Comparison of ENCODE assay signal across 17 cellular contexts in the genomic region with DNA sequence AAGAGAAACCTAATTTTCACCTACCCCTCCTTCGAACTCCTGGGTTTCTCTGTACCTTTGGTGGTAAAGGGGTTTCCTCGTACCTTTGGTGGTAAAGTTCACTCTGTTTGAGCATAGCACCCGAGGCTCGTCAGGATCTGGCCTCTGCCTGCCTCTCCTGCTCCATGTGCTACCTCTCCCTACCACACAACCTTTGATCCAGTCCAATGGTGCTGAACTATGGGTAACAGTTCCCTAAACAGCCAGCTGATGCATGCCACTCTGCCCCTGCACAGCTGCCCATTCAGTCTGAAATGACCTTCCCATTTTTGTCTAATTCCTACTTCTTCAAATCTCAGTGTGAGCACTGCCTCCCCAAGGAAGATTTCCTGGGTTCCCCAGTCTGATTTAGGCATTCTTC. TPM values are rescaled to one million over a fixed set of nuclear protein-coding genes. Genes with fewer than 3 reads are reported as not detected.
"Had no signal": no experiment of that assay in that cellular context is flagged by ENCODE, and none has a peak within 500 bp of the region (broad histone marks: within the 10 kb centered on the region; RNA-seq: fewer than 3 reads in every experiment).

No MANE protein-coding gene starts in this region.

- DNase-seq: activated CD8-positive, alpha-beta T cell treated with anti-CD3 and anti-CD28 coated beads, Interleukin-2, amount 10 ng/mL, durations not matched to agents 7 days and 5 days; activated effector memory CD4-positive, alpha-beta T cell treated with Interleukin-2 at 50 U/mL for 16 hours; adrenal gland; caudate nucleus; colonic mucosa; gastrocnemius medialis; hippocampal formation; nucleus accumbens; right cardiac atrium; stimulated activated naive CD4-positive, alpha-beta T cell; substantia nigra; T-helper 9 cell; transverse colon had no signal

- H3K27ac ChIP-seq: adrenal gland, colonic mucosa, gastrocnemius medialis, transverse colon had no signal

- H3K27ac Mint-ChIP-seq: activated CD8-positive, alpha-beta T cell treated with anti-CD3 and anti-CD28 coated beads, Interleukin-2, amount 10 ng/mL, durations not matched to agents 7 days and 5 days; memory B cell; natural killer cell treated with Interleukin-12 subunit alpha and Interleukin-12 subunit beta and Interleukin-15 and Interleukin-18, amount 100 ng/mL, for 72 hours had no signal

- ATAC-seq: gastrocnemius medialis had no signal

- H3K4me3 ChIP-seq: adrenal gland, colonic mucosa, gastrocnemius medialis, transverse colon had no signal

- H3K4me3 Mint-ChIP-seq: activated CD8-positive, alpha-beta T cell treated with anti-CD3 and anti-CD28 coated beads, Interleukin-2, amount 10 ng/mL, durations not matched to agents 7 days and 5 days; memory B cell; natural killer cell treated with Interleukin-12 subunit alpha and Interleukin-12 subunit beta and Interleukin-15 and Interleukin-18, amount 100 ng/mL, for 72 hours had no signal

- H3K36me3 Mint-ChIP-seq: memory B cell; natural killer cell treated with Interleukin-12 subunit alpha and Interleukin-12 subunit beta and Interleukin-15 and Interleukin-18, amount 100 ng/mL, for 72 hours had no signal

- H3K9me3 Mint-ChIP-seq: memory B cell; natural killer cell treated with Interleukin-12 subunit alpha and Interleukin-12 subunit beta and Interleukin-15 and Interleukin-18, amount 100 ng/mL, for 72 hours had no signal

- H3K4me1 ChIP-seq: colonic mucosa, gastrocnemius medialis had no signal

- H3K9me3 ChIP-seq: adrenal gland, colonic mucosa, gastrocnemius medialis, transverse colon had no signal

- FAIRE-seq: endothelial cell of umbilical vein had no signal

RNA-seq across cellular contexts. Expression of gene OVAAL, which starts 14.0 kb away (rescaled TPM):
- total RNA-seq: activated CD8-positive, alpha-beta T cell treated with anti-CD3 and anti-CD28 coated beads, Interleukin-2, amount 10 ng/mL, durations not matched to agents 7 days and 5 days; colonic mucosa; endothelial cell of umbilical vein; gastrocnemius medialis; natural killer cell treated with Interleukin-12 subunit alpha and Interleukin-12 subunit beta and Interleukin-15 and Interleukin-18, amount 100 ng/mL, for 72 hours; posterior vena cava had no signal
- polyA plus RNA-seq: adrenal gland had no signal
